In genomic region chr5:52148679-52149078, GRCh38 we compare ENCODE assay signal across 24 cellular contexts.
"Had no signal": no experiment of that assay in that cellular context is flagged by ENCODE, and none has a peak within 500 bp of the region (broad histone marks: within the 10 kb centered on the region; RNA-seq: fewer than 3 reads in every experiment).

No MANE protein-coding gene starts in this region.

- H3K36me3 Mint-ChIP-seq: activated CD8-positive, alpha-beta memory T cell treated with anti-CD3 and anti-CD28 coated beads, Interleukin-2, amount 10 ng/mL, durations not matched to agents 7 days and 5 days had no signal

- H3K9me3 Mint-ChIP-seq: activated CD4-positive, alpha-beta T cell treated with anti-CD3 and anti-CD28 coated beads, Interleukin-2, amount 10 ng/mL, durations not matched to agents 7 days and 5 days; activated CD8-positive, alpha-beta T cell treated with anti-CD3 and anti-CD28 coated beads for 36 hours; endodermal cell; nephron; stimulated activated naive CD8-positive, alpha-beta T cell treated with anti-CD3 and anti-CD28 coated beads, Interleukin-15, Interleukin-2, amounts not matched to agents 100 ng/mL and 50 ng/mL, for 24 hours had no signal

- H3K4me1 Mint-ChIP-seq: activated CD4-positive, alpha-beta T cell treated with anti-CD3 and anti-CD28 coated beads, Interleukin-2, amount 10 ng/mL, durations not matched to agents 7 days and 5 days; activated CD8-positive, alpha-beta memory T cell treated with anti-CD3 and anti-CD28 coated beads, Interleukin-2, amount 10 ng/mL, durations not matched to agents 7 days and 5 days; activated naive CD8-positive, alpha-beta T cell treated with anti-CD3 and anti-CD28 coated beads, Interleukin-2, amount 50 U/mL, for 24 hours; nephron had no signal

- H3K27me3 Mint-ChIP-seq: activated CD4-positive, alpha-beta T cell treated with anti-CD3 and anti-CD28 coated beads, Interleukin-2, amount 10 ng/mL, durations not matched to agents 7 days and 5 days; activated CD8-positive, alpha-beta memory T cell treated with anti-CD3 and anti-CD28 coated beads, Interleukin-2, amount 10 ng/mL, durations not matched to agents 7 days and 5 days; activated CD8-positive, alpha-beta T cell treated with anti-CD3 and anti-CD28 coated beads for 36 hours; activated naive CD8-positive, alpha-beta T cell treated with anti-CD3 and anti-CD28 coated beads, Interleukin-2, amount 50 U/mL, for 24 hours; stimulated activated naive CD8-positive, alpha-beta T cell treated with anti-CD3 and anti-CD28 coated beads, Interleukin-15, Interleukin-2, amounts not matched to agents 100 ng/mL and 50 ng/mL, for 24 hours had no signal

- H3K36me3 ChIP-seq: esophagus squamous epithelium, gastrocnemius medialis, thyroid gland had no signal

- H2AFZ ChIP-seq: parathyroid adenoma had no signal

- H3K9ac ChIP-seq: parathyroid adenoma had no signal

- H3K4me3 ChIP-seq: esophagus squamous epithelium, gastrocnemius medialis, thyroid gland had no signal

- H3K79me2 ChIP-seq: parathyroid adenoma had no signal

- H3K27ac ChIP-seq: esophagus squamous epithelium, gastrocnemius medialis, parathyroid adenoma, thyroid gland, VCaP had no signal

- H3K27me3 ChIP-seq: esophagus squamous epithelium, gastrocnemius medialis, thyroid gland had no signal

- H3K27ac Mint-ChIP-seq: activated CD4-positive, alpha-beta T cell treated with anti-CD3 and anti-CD28 coated beads, Interleukin-2, amount 10 ng/mL, durations not matched to agents 7 days and 5 days; activated CD8-positive, alpha-beta memory T cell treated with anti-CD3 and anti-CD28 coated beads, Interleukin-2, amount 10 ng/mL, durations not matched to agents 7 days and 5 days; activated CD8-positive, alpha-beta T cell treated with anti-CD3 and anti-CD28 coated beads for 36 hours; activated naive CD8-positive, alpha-beta T cell treated with anti-CD3 and anti-CD28 coated beads, Interleukin-2, amount 50 U/mL, for 24 hours; endodermal cell; nephron; stimulated activated naive CD8-positive, alpha-beta T cell treated with anti-CD3 and anti-CD28 coated beads, Interleukin-15, Interleukin-2, amounts not matched to agents 100 ng/mL and 50 ng/mL, for 24 hours had no signal

- ATAC-seq: activated CD8-positive, alpha-beta memory T cell treated with anti-CD3 and anti-CD28 coated beads, Interleukin-2, amount 10 ng/mL, durations not matched to agents 7 days and 5 days; activated CD8-positive, alpha-beta T cell treated with anti-CD3 and anti-CD28 coated beads for 36 hours; activated naive CD8-positive, alpha-beta T cell treated with anti-CD3 and anti-CD28 coated beads, Interleukin-2, amount 50 U/mL, for 24 hours; gastrocnemius medialis; left cardiac atrium; right cardiac atrium had no signal

- H3K9me3 ChIP-seq: esophagus squamous epithelium, gastrocnemius medialis, thyroid gland had no signal

- DNase-seq: activated CD4-positive, alpha-beta T cell treated with anti-CD3 and anti-CD28 coated beads, Interleukin-2, amount 10 ng/mL, durations not matched to agents 7 days and 5 days; activated CD4-positive, CD25-positive, alpha-beta regulatory T cell treated with anti-CD3 and anti-CD28 coated beads, Interleukin-2, amount 50 U/mL, for 72 hours; activated CD8-positive, alpha-beta memory T cell treated with anti-CD3 and anti-CD28 coated beads, Interleukin-2, amount 10 ng/mL, durations not matched to agents 7 days and 5 days; activated CD8-positive, alpha-beta T cell treated with anti-CD3 and anti-CD28 coated beads for 36 hours; activated gamma-delta T cell; activated naive CD4-positive, alpha-beta T cell treated with anti-CD3 and anti-CD28 coated beads, Interleukin-2, amount 50 U/mL, for 16 hours; activated naive CD8-positive, alpha-beta T cell treated with anti-CD3 and anti-CD28 coated beads, Interleukin-2, amount 50 U/mL, for 24 hours; activated T-cell treated with anti-CD3 and anti-CD28 coated beads for 4 hours; cerebellar nuclear complex; cortex of kidney; endodermal cell; esophagus squamous epithelium; gastrocnemius medialis; hypothalamus; left cardiac atrium; nucleus accumbens; right cardiac atrium; stimulated activated CD4-positive, alpha-beta T cell treated with anti-CD3 and anti-CD28 coated beads, Interleukin-1b, Interleukin-23, amount 100 ng/mL, for 48 hours; substantia nigra; thyroid gland had no signal

- H3K4me3 Mint-ChIP-seq: activated CD4-positive, alpha-beta T cell treated with anti-CD3 and anti-CD28 coated beads, Interleukin-2, amount 10 ng/mL, durations not matched to agents 7 days and 5 days; activated CD8-positive, alpha-beta memory T cell treated with anti-CD3 and anti-CD28 coated beads, Interleukin-2, amount 10 ng/mL, durations not matched to agents 7 days and 5 days; activated CD8-positive, alpha-beta T cell treated with anti-CD3 and anti-CD28 coated beads for 36 hours; activated naive CD8-positive, alpha-beta T cell treated with anti-CD3 and anti-CD28 coated beads, Interleukin-2, amount 50 U/mL, for 24 hours; endodermal cell; nephron; stimulated activated naive CD8-positive, alpha-beta T cell treated with anti-CD3 and anti-CD28 coated beads, Interleukin-15, Interleukin-2, amounts not matched to agents 100 ng/mL and 50 ng/mL, for 24 hours had no signal

- H3K4me1 ChIP-seq: esophagus squamous epithelium, gastrocnemius medialis, parathyroid adenoma, thyroid gland had no signal
